In genomic region chr2:12547771-12548170, GRCh38 we compare ENCODE assay signal across 24 cellular contexts.
DNase-seq lines count a peak whose midpoint lies in the region; ATAC-seq and TF ChIP-seq lines count a peak whose summit lies in the region.
"Had no signal": no experiment of that assay in that cellular context is flagged by ENCODE, and none has a peak within 500 bp of the region (broad histone marks: within the 10 kb centered on the region; RNA-seq: fewer than 3 reads in every experiment).

No MANE protein-coding gene starts in this region.

- H3K27me3 Mint-ChIP-seq in CD4-positive, alpha-beta memory T cell = no peaks in the 10 kb centered on the region
- H3K27me3 Mint-ChIP-seq: activated CD4-positive, alpha-beta memory T cell treated with anti-CD3 and anti-CD28 coated beads for 36 hours had no signal

- H3K9me3 ChIP-seq in DND-41 (ENCODE audit: insufficient read depth, low read length, severe bottlenecking) (no peaks in the 10 kb centered on the region), WERI-Rb-1 (ENCODE audit: severe bottlenecking) (no peaks in the 10 kb centered on the region)
- H3K9me3 ChIP-seq in CD4-positive, alpha-beta memory T cell (ENCODE audit: control insufficient read depth in 1 of 2, low read length in 2 of 2) = no peaks in the 10 kb centered on the region
- H3K9me3 ChIP-seq: breast epithelium, heart right ventricle, vagina had no signal

- H3K4ac ChIP-seq in mesendoderm (ENCODE audit: low read depth, low read length) = no peak overlapping the region

- H3K4me3 Mint-ChIP-seq in stimulated activated effector memory CD8-positive, alpha-beta T cell treated with anti-CD3 and anti-CD28 coated beads, Interleukin-12 subunit alpha, Interleukin-12 subunit beta, amount 100 ng/mL, for 72 hours = no peak overlapping the region
- no peak overlapping the region for H3K4me3 Mint-ChIP-seq in CD4-positive, alpha-beta memory T cell
- H3K4me3 Mint-ChIP-seq: activated CD4-positive, alpha-beta memory T cell treated with anti-CD3 and anti-CD28 coated beads for 36 hours; dendritic cell treated with granulocyte-macrophage colony-stimulating factor and Interleukin-4, amounts not matched to agents 40 ng/mL and 50 ng/mL, for 4 days; IgD-negative memory B cell had no signal

- H3K4me3 ChIP-seq in DND-41 (ENCODE audit: low read depth in 1 of 2, low read length in 2 of 2) (no peak overlapping the region), HFF-Myc (replicated peaks; ENCODE audit: low read depth, low read length) (no peak overlapping the region), WERI-Rb-1 (ENCODE audit: low read depth, low read length) (no peak overlapping the region), mesendoderm (ENCODE audit: low read length) (no peak overlapping the region)
- no peak overlapping the region for H3K4me3 ChIP-seq in CD4-positive, alpha-beta memory T cell (ENCODE audit: low read length in 2 of 2)
- H3K4me3 ChIP-seq: breast epithelium, heart right ventricle, PC-9, vagina had no signal

- no CpG with 5 or more reads among the region's 2 CpGs for WGBS in mesendoderm (ENCODE audit: extremely low coverage, insufficient coverage, low lambda C conversion rate)

- no peak for ATAC-seq in DND-41 (ENCODE audit: insufficient read depth, low read depth)
- ATAC-seq in stimulated activated effector memory CD8-positive, alpha-beta T cell treated with anti-CD3 and anti-CD28 coated beads, Interleukin-12 subunit alpha, Interleukin-12 subunit beta, amount 100 ng/mL, for 72 hours = no peak
- ATAC-seq: heart right ventricle, right cardiac atrium had no signal

- no peaks in the 10 kb centered on the region for H4K20me1 ChIP-seq in DND-41 (ENCODE audit: insufficient read depth, low read length)

- H3K27ac Mint-ChIP-seq in stimulated activated effector memory CD8-positive, alpha-beta T cell treated with anti-CD3 and anti-CD28 coated beads, Interleukin-12 subunit alpha, Interleukin-12 subunit beta, amount 100 ng/mL, for 72 hours = no peak overlapping the region
- peak overlapping the region in 2 of 7 donors; percentile 3 to 61 for H3K27ac Mint-ChIP-seq in CD4-positive, alpha-beta memory T cell
- H3K27ac Mint-ChIP-seq: activated CD4-positive, alpha-beta memory T cell treated with anti-CD3 and anti-CD28 coated beads for 36 hours; dendritic cell treated with granulocyte-macrophage colony-stimulating factor and Interleukin-4, amounts not matched to agents 40 ng/mL and 50 ng/mL, for 4 days; IgD-negative memory B cell had no signal

- H3K36me3 ChIP-seq in DND-41 (ENCODE audit: insufficient read depth, low read length) = no peaks in the 10 kb centered on the region
- H3K36me3 ChIP-seq in WERI-Rb-1 = no peaks in the 10 kb centered on the region
- H3K36me3 ChIP-seq in mesendoderm (ENCODE audit: control insufficient read depth, insufficient read depth, low read length) = no peaks in the 10 kb centered on the region
- no peaks in the 10 kb centered on the region for H3K36me3 ChIP-seq in CD4-positive, alpha-beta memory T cell (ENCODE audit: insufficient read depth, low read length)
- H3K36me3 ChIP-seq: breast epithelium, heart right ventricle, vagina had no signal

- H3K4me1 Mint-ChIP-seq in stimulated activated effector memory CD8-positive, alpha-beta T cell treated with anti-CD3 and anti-CD28 coated beads, Interleukin-12 subunit alpha, Interleukin-12 subunit beta, amount 100 ng/mL, for 72 hours = no peaks in the 10 kb centered on the region
- peaks cover 0 to 19% (median 8%) of the 10 kb centered on the region in 4 donors for H3K4me1 Mint-ChIP-seq in CD4-positive, alpha-beta memory T cell

- H2AK5ac ChIP-seq in mesendoderm (ENCODE audit: low read length) = no peak overlapping the region

- H3K23ac ChIP-seq in mesendoderm (ENCODE audit: low read length) = no peak overlapping the region

- no peak overlapping the region for H2BK15ac ChIP-seq in mesendoderm (replicated peaks; ENCODE audit: low read depth)

- H3K79me2 ChIP-seq in DND-41 (ENCODE audit: insufficient read depth, low read length) = no peaks in the 10 kb centered on the region
- no peaks in the 10 kb centered on the region for H3K79me2 ChIP-seq in mesendoderm (ENCODE audit: control insufficient read depth, insufficient read depth, low read length)

- H3K27me3 ChIP-seq in DND-41 (ENCODE audit: insufficient read depth, low read length, poor library complexity) (no peaks in the 10 kb centered on the region), WERI-Rb-1 (ENCODE audit: insufficient read depth, low read depth, severe bottlenecking) (no peaks in the 10 kb centered on the region), mesendoderm (ENCODE audit: insufficient read depth, low read length, poor library complexity) (no peaks in the 10 kb centered on the region)
- no peaks in the 10 kb centered on the region for H3K27me3 ChIP-seq in CD4-positive, alpha-beta memory T cell (ENCODE audit: insufficient read depth, low read length)
- H3K27me3 ChIP-seq: breast epithelium, heart right ventricle, vagina had no signal

- no peak overlapping the region for H3K9ac ChIP-seq in DND-41 (ENCODE audit: low read depth, low read length)
- H3K9ac ChIP-seq in mesendoderm (ENCODE audit: low read length) = no peak overlapping the region

- intact Hi-C loops in CD4-positive, alpha-beta memory T cell (cut with micrococcal nuclease) = no loop called here

- no peaks in the 10 kb centered on the region for H3K9me3 Mint-ChIP-seq in stimulated activated effector memory CD8-positive, alpha-beta T cell treated with anti-CD3 and anti-CD28 coated beads, Interleukin-12 subunit alpha, Interleukin-12 subunit beta, amount 100 ng/mL, for 72 hours
- no peaks in the 10 kb centered on the region for H3K9me3 Mint-ChIP-seq in CD4-positive, alpha-beta memory T cell
- H3K9me3 Mint-ChIP-seq: activated CD4-positive, alpha-beta memory T cell treated with anti-CD3 and anti-CD28 coated beads for 36 hours; dendritic cell treated with granulocyte-macrophage colony-stimulating factor and Interleukin-4, amounts not matched to agents 40 ng/mL and 50 ng/mL, for 4 days had no signal

- POLR2A ChIA-PET in CD4-positive, alpha-beta memory T cell (lab: Charles Lee; ENCODE audit: partially characterized antibody) = interaction anchor here (2.8 kb wide), 1 partner anchor 9 kb away, joined by 12 read pairs; no protein-coding TSS in a partner anchor

- H3K56ac ChIP-seq in mesendoderm (ENCODE audit: low read length) = no peak overlapping the region

- H3K36me3 Mint-ChIP-seq in stimulated activated effector memory CD8-positive, alpha-beta T cell treated with anti-CD3 and anti-CD28 coated beads, Interleukin-12 subunit alpha, Interleukin-12 subunit beta, amount 100 ng/mL, for 72 hours = no peaks in the 10 kb centered on the region
- H3K36me3 Mint-ChIP-seq in CD4-positive, alpha-beta memory T cell = no peaks in the 10 kb centered on the region
- H3K36me3 Mint-ChIP-seq: activated CD4-positive, alpha-beta memory T cell treated with anti-CD3 and anti-CD28 coated beads for 36 hours; IgD-negative memory B cell had no signal

- no peaks in the 10 kb centered on the region for H3K79me1 ChIP-seq in mesendoderm (ENCODE audit: low read length)

- no peak overlapping the region for H2BK5ac ChIP-seq in mesendoderm (ENCODE audit: low read length)

- DNase-seq in DND-41 = no peak
- DNase-seq in HFF-Myc (ENCODE audit: extremely low read depth, low read depth) = no peak
- DNase-seq in WERI-Rb-1 = no peak
- DNase-seq in mesendoderm = peak; percentile 39
- no peak for DNase-seq in stimulated activated effector memory CD8-positive, alpha-beta T cell treated with anti-CD3 and anti-CD28 coated beads, Interleukin-12 subunit alpha, Interleukin-12 subunit beta, amount 100 ng/mL, for 72 hours (ENCODE audit: low spot score in 2 of 2)
- DNase-seq in DMS153 (lab: John Stamatoyannopoulos, UW) = no peak
- no peak for DNase-seq in NOMO-1 treated with dmso at 0.1 percent for 144 hours (lab: John Stamatoyannopoulos, UW; ENCODE audit: unreplicated experiment)
- DNase-seq in CD4-positive, alpha-beta memory T cell = no peak
- DNase-seq: activated CD4-positive, alpha-beta memory T cell treated with anti-CD3 and anti-CD28 coated beads for 36 hours; activated effector memory CD4-positive, alpha-beta T cell treated with anti-CD3 and anti-CD28 coated beads, Interleukin-2, amount 50 U/mL, for 16 hours; heart right ventricle; mammary epithelial cell; MM.1S; NCI-H1436 treated with DMSO at 0.1 percent for 48 hours; NCI-H526 treated with DMSO at 0.1 percent for 48 hours; PC-9; right cardiac atrium; SIG-M5; T-helper 2 cell had no signal

- H3K27ac ChIP-seq in DND-41 (ENCODE audit: low read length) (no peak overlapping the region), WERI-Rb-1 (no peak overlapping the region), mesendoderm (ENCODE audit: low read depth, low read length) (no peak overlapping the region)
- no peak overlapping the region for H3K27ac ChIP-seq in CD4-positive, alpha-beta memory T cell (ENCODE audit: low read depth, low read length)
- H3K27ac ChIP-seq: breast epithelium, heart right ventricle, PC-9, vagina, VCaP had no signal

- CTCF ChIA-PET in CD4-positive, alpha-beta memory T cell (lab: Charles Lee; ENCODE audit: partially characterized antibody) = interaction anchor here (1.3 to 1.4 kb wide), 2 partner anchors 14 to 180 kb away, joined by 3 read pairs; no protein-coding TSS in a partner anchor

- no peak overlapping the region for H3K18ac ChIP-seq in mesendoderm (ENCODE audit: low read length)

- no peak overlapping the region for H3K4me2 ChIP-seq in DND-41 (ENCODE audit: insufficient read depth, low read length)
- no peak overlapping the region for H3K4me2 ChIP-seq in mesendoderm (ENCODE audit: low read length)
- H3K4me2 ChIP-seq: PC-9 had no signal

- H2BK120ac ChIP-seq in mesendoderm (ENCODE audit: low read depth, low read length) = no peak overlapping the region

- TF ChIP-seq CTCF in DND-41 (IDR thresholded peaks at IDR 0.05; ENCODE audit: borderline replicate concordance, extremely low read depth, low read length, poor library complexity, severe bottlenecking) (peak; percentile 20), HFF-Myc (IDR thresholded peaks at IDR 0.05; ENCODE audit: low read depth, low read length, missing control alignments) (peak; percentile 20), WERI-Rb-1 (IDR thresholded peaks at IDR 0.05; ENCODE audit: low read depth, low read length) (peak; percentile 42; the same call in 1 of the 2 replicates)

- H4K8ac ChIP-seq in mesendoderm (ENCODE audit: low read depth, low read length) = no peak overlapping the region

- no peaks in the 10 kb centered on the region for H3K4me1 ChIP-seq in DND-41 (ENCODE audit: insufficient read depth, low read length)
- H3K4me1 ChIP-seq in mesendoderm (ENCODE audit: control insufficient read depth, low read depth, low read length) = no peaks in the 10 kb centered on the region
- H3K4me1 ChIP-seq in CD4-positive, alpha-beta memory T cell (ENCODE audit: insufficient read depth, low read length) = no peaks in the 10 kb centered on the region
- H3K4me1 ChIP-seq: breast epithelium had no signal

- no peak overlapping the region for H2AFZ ChIP-seq in DND-41 (ENCODE audit: low read depth, low read length)
- H2AFZ ChIP-seq: PC-9 had no signal

- no peak overlapping the region for H4K5ac ChIP-seq in mesendoderm (ENCODE audit: low read length)
